Comparison of ENCODE assay signal across 2 cellular contexts in genomic region chr6:132063204-132063603, GRCh38.
TF ChIP-seq lines count a peak whose summit lies in the region.

No MANE protein-coding gene starts in this region.

TF ChIP-seq in A549, 52 proteins besides CTCF, POLR2A, EP300 and RAD21:
- TF ChIP-seq GATA3 (IDR thresholded peaks at IDR 0.05; ENCODE audit: borderline replicate concordance), result no peak
- no peak for TF ChIP-seq JUNB (IDR thresholded peaks at IDR 0.05)
- TF ChIP-seq RFX5 (IDR thresholded peaks at IDR 0.05), result no peak
- TF ChIP-seq CEBPB (IDR thresholded peaks at IDR 0.05), result no peak
- TF ChIP-seq ATOH8 (CRISPR knock-in tag; IDR thresholded peaks at IDR 0.05; ENCODE audit: low read depth), result no peak
- no peak for TF ChIP-seq MAZ (IDR thresholded peaks at IDR 0.05; ENCODE audit: borderline replicate concordance, low read depth, low read length)
- no peak for TF ChIP-seq MYC (IDR thresholded peaks at IDR 0.05; ENCODE audit: borderline replicate concordance, low read length)
- no peak for TF ChIP-seq KDM1A (IDR thresholded peaks at IDR 0.05; ENCODE audit: low read depth)
- no peak for TF ChIP-seq HEYL (CRISPR knock-in tag; IDR thresholded peaks at IDR 0.05)
- no peak for TF ChIP-seq SREBF2 (IDR thresholded peaks at IDR 0.05)
- TF ChIP-seq HOXB5 (CRISPR knock-in tag; IDR thresholded peaks at IDR 0.05), result no peak
- no peak for TF ChIP-seq E2F6 (IDR thresholded peaks at IDR 0.05; ENCODE audit: borderline replicate concordance, low read depth)
- no peak for TF ChIP-seq HDAC2 (IDR thresholded peaks at IDR 0.05)

TF ChIP-seq in endothelial cell of umbilical vein, 7 proteins besides CTCF, POLR2A, EP300 and RAD21 (continued from another document):
- TF ChIP-seq MAX (IDR thresholded peaks at IDR 0.05; ENCODE audit: insufficient read depth, insufficient read length) (peak; percentile 35), MYC (IDR thresholded peaks at IDR 0.05; ENCODE audit: low read depth, low read length) (peak; percentile 85), GATA2 (IDR thresholded peaks at IDR 0.05; ENCODE audit: insufficient read depth, insufficient read length, low read depth, low read length) (peak; percentile 89), JUN (IDR thresholded peaks at IDR 0.05; ENCODE audit: borderline replicate concordance, insufficient read depth, insufficient read length, low read depth) (peak; percentile 86), EZH2 (IDR thresholded peaks at IDR 0.05; ENCODE audit: borderline replicate concordance, low read depth, low read length, severe bottlenecking) (no peak), POLR2AphosphoS5 (IDR thresholded peaks at IDR 0.05; ENCODE audit: insufficient read depth, low read depth, low read length) (peak; percentile 72)
